1 cellular context compared by ENCODE assay signal in genomic region chr5:55172937-55173695, GRCh38.
TF ChIP-seq lines count a peak whose summit lies in the region.

CDC20B (minus strand) TSS chr5:55173177; CDS start chr5:55173000, 177 bp downstream.

TF ChIP-seq in IMR-90, 13 proteins besides CTCF, POLR2A, EP300 and RAD21 (continued from another document):
- TF ChIP-seq ELK1 (IDR thresholded peaks at IDR 0.05; ENCODE audit: borderline replicate concordance, low read depth, low read length), result no peak
